ENCODE assay signal across 1 cellular context in the genomic region with DNA sequence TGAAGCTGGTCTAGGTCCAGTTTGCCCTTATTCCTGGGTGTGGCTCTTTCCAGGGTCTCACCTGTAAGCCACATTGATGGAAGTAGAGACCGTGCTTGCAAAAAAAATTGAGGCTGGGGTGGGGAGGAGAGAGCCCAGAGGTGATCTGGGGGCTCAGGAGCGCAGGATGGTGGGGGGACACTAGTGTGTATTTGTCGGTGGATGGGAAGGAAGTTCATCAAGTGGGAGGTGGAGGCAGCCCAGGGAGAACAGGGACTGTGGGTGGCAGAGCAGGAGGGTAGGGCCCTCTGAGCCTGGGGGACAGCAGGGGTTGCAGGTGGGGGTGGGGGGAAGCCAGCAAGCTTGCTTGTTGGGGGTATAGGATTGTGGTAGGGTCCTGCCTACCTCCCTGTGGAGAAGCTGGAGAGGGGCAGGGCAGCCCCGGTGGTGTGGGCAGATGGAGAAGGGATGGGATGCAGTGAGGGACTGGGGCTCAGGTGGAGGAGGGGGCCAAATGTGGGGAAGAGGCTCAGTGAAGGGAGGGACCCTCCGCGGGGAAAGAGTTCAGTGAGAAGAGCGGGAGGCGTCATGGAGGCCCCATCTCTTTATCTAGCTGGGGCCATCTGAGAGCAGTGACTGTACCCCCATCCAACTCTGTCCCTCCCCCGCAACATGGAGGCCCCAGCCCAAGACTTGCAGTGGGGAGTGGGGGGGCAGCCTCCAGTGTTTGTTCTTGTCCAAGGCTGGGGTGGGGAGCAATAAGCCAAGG.
TF ChIP-seq lines count a peak whose summit lies in the region.

No MANE protein-coding gene starts in this region.

TF ChIP-seq in K562, 482 proteins besides CTCF, POLR2A, EP300 and RAD21:
- TF ChIP-seq, protein P1, sequence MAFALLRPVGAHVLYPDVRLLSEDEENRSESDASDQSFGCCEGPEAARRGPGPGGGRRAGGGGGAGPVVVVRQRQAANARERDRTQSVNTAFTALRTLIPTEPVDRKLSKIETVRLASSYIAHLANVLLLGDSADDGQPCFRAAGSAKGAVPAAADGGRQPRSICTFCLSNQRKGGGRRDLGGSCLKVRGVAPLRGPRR (CRISPR knock-in tag; IDR thresholded peaks at IDR 0.05): no peak
- TF ChIP-seq YY1 (IDR thresholded peaks at IDR 0.05; ENCODE audit: borderline replicate concordance in 1 of 3, control insufficient read depth in 1 of 3, extremely low read depth in 1 of 3, insufficient read depth in 3 of 3, insufficient read length in 1 of 3, insufficient replicate concordance in 2 of 3, low read depth in 1 of 3, low read length in 2 of 3) (peak in 1 of 3 experiments; percentile 30), FOSL1 (tag; conservative IDR thresholded peaks at IDR 0.05) (no peak), CHD2 (IDR thresholded peaks at IDR 0.05; ENCODE audit: low read depth, low read length) (no peak), KLF16 (IDR thresholded peaks at IDR 0.05) (0 out of 2 replicates have a peak, but pooled peaks have one; percentile 13), WHSC1 (IDR thresholded peaks at IDR 0.05; ENCODE audit: low read length) (no peak)
- TF ChIP-seq, protein P2, sequence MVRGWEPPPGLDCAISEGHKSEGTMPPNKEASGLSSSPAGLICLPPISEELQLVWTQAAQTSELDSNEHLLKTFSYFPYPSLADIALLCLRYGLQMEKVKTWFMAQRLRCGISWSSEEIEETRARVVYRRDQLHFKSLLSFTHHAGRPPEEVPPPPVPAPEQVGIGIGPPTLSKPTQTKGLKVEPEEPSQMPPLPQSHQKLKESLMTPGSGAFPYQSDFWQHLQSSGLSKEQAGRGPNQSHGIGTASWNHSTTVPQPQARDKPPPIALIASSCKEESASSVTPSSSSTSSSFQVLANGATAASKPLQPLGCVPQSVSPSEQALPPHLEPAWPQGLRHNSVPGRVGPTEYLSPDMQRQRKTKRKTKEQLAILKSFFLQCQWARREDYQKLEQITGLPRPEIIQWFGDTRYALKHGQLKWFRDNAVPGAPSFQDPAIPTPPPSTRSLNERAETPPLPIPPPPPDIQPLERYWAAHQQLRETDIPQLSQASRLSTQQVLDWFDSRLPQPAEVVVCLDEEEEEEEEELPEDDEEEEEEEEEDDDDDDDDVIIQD (CRISPR knock-in tag; IDR thresholded peaks at IDR 0.05): no peak
- TF ChIP-seq, protein P3, sequence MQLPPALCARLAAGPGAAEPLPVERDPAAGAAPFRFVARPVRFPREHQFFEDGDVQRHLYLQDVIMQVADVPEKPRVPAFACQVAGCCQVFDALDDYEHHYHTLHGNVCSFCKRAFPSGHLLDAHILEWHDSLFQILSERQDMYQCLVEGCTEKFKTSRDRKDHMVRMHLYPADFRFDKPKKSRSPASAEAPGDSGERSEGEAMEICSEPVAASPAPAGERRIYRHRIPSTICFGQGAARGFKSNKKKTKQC (CRISPR knock-in tag; IDR thresholded peaks at IDR 0.05): no peak
- TF ChIP-seq, protein P4, sequence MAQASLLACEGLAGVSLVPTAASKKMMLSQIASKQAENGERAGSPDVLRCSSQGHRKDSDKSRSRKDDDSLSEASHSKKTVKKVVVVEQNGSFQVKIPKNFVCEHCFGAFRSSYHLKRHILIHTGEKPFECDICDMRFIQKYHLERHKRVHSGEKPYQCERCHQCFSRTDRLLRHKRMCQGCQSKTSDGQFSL (CRISPR knock-in tag; IDR thresholded peaks at IDR 0.05): peak; percentile 92
- TF ChIP-seq, protein P4 (tag; IDR thresholded peaks at IDR 0.05): no peak
- TF ChIP-seq, protein P5, sequence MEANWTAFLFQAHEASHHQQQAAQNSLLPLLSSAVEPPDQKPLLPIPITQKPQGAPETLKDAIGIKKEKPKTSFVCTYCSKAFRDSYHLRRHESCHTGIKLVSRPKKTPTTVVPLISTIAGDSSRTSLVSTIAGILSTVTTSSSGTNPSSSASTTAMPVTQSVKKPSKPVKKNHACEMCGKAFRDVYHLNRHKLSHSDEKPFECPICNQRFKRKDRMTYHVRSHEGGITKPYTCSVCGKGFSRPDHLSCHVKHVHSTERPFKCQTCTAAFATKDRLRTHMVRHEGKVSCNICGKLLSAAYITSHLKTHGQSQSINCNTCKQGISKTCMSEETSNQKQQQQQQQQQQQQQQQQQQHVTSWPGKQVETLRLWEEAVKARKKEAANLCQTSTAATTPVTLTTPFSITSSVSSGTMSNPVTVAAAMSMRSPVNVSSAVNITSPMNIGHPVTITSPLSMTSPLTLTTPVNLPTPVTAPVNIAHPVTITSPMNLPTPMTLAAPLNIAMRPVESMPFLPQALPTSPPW (CRISPR knock-in tag; IDR thresholded peaks at IDR 0.05): peak; percentile 65; the same call in 1 of the 2 replicates
